8 cellular contexts compared by ENCODE assay signal in genomic region chr20:44646641-44647274, GRCh38. TPM values are rescaled to one million over a fixed set of nuclear protein-coding genes. Genes with fewer than 3 reads are reported as not detected.
A peak's percentile ranks its signal among the peaks of the same experiment; 100 is the strongest.
DNase-seq lines count a peak whose midpoint lies in the region; ATAC-seq and TF ChIP-seq lines count a peak whose summit lies in the region.

No MANE protein-coding gene starts in this region.

- peak; percentile 45 for ATAC-seq in HG02759 (IDR thresholded peaks at IDR 0.05; ENCODE audit: unreplicated experiment)

- DNase-seq in activated CD4-positive, alpha-beta T cell treated with anti-CD3 and anti-CD28 coated beads for 48 hours: peak; percentile 23
- DNase-seq in activated CD4-positive, alpha-beta T cell treated with anti-CD3 and anti-CD28 coated beads for 4 hours: no peak
- DNase-seq in NOMO-1 treated with dmso at 0.1 percent for 144 hours (lab: John Stamatoyannopoulos, UW; ENCODE audit: unreplicated experiment) (peak; percentile 61), epithelial cell of esophagus (ENCODE audit: low read depth) (peak; percentile 68), HK-2 (ENCODE audit: unreplicated experiment) (no peak), cortex of kidney (lab: John Stamatoyannopoulos, UW) (no peak), mesenteric fat pad (ENCODE audit: low spot score) (no peak)

- no peak overlapping the region for H3K4me3 ChIP-seq in epithelial cell of esophagus (ENCODE audit: low read length)

- no peak for TF ChIP-seq CTCF in epithelial cell of esophagus (IDR thresholded peaks at IDR 0.05; ENCODE audit: insufficient read depth, low read depth, low read length, missing control alignments)

RNA-seq across cellular contexts. Expression of gene ADA, which starts 4.7 kb away (rescaled TPM):
- total RNA-seq in mesenteric fat pad: 12.2 TPM

Comparison
In these comparisons a context has a peak if more than half of its experiments do, and no peak if none do; other contexts are left out.
1. DNase-seq: peak in activated CD4-positive, alpha-beta T cell treated with anti-CD3 and anti-CD28 coated beads for 48 hours (single experiment), NOMO-1 treated with dmso at 0.1 percent for 144 hours (single experiment) and epithelial cell of esophagus (single experiment); none in activated CD4-positive, alpha-beta T cell treated with anti-CD3 and anti-CD28 coated beads for 4 hours (0 of 2), HK-2 (single experiment), cortex of kidney (single experiment) and mesenteric fat pad (single experiment).